In the genomic region with DNA sequence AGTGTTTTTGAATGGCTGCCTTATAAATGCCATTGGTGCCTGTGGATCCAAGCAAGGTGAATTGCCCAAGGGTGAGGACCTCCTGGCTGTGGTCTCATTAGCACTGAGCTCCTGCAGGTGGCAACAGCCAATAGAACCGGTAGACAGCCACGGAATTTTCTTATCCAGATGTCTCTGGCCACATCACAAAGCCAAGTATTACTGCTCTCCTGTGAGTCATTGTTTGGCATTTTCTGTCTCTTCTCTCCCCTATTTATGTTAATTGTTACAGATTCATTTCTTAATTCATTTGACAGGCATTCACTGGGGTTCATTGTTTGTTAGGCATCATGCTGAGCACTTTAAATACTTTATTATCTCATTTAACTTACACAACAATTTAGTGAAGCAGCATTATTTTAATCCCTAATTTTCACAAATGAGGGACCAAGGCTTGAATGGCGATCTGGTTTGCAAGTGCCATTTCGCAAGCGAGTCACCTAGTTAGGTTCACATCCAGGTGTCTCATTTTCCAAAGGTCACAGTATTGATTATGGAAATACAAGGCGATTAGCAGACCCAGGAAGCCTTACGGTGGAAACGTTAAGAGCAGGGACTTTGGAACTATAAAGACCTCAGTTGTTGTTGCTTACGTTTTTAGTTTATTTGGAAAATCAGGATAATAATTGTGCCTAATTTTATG, we compare ENCODE assay signal across 13 cellular contexts. TPM values are rescaled to one million over a fixed set of nuclear protein-coding genes. Genes with fewer than 3 reads are reported as not detected.
DNase-seq lines count a peak whose midpoint lies in the region; ATAC-seq, FAIRE-seq and TF ChIP-seq lines count a peak whose summit lies in the region.
"Had no signal": no experiment of that assay in that cellular context is flagged by ENCODE, and none has a peak within 500 bp of the region (broad histone marks: within the 10 kb centered on the region; RNA-seq: fewer than 3 reads in every experiment).

No MANE protein-coding gene starts in this region.

- H3K27me3 ChIP-seq in PC-3 (ENCODE audit: low read length), result 0 out of 2 replicates have a peak, but pooled peaks cover 7% of the 10 kb centered on the region
- H3K27me3 ChIP-seq: adrenal gland, esophagus squamous epithelium had no signal

- no peaks in the 10 kb centered on the region for H4K20me1 ChIP-seq in PC-3 (ENCODE audit: low read length)

- ATAC-seq in PC-3, result no peak; the same call in 1 of the 2 replicates
- no peak for ATAC-seq in HG03469 (IDR thresholded peaks at IDR 0.05; ENCODE audit: unreplicated experiment)
- ATAC-seq in HG02973 (IDR thresholded peaks at IDR 0.05; ENCODE audit: unreplicated experiment), result no peak
- ATAC-seq: T-cell had no signal

- no peaks in the 10 kb centered on the region for H3K79me2 ChIP-seq in PC-3 (ENCODE audit: low read length)

- H3K36me3 ChIP-seq in HEK293 (ENCODE audit: control insufficient read depth in 2 of 2, insufficient read depth in 1 of 2, low read length in 2 of 2) (no peaks in the 10 kb centered on the region), PC-3 (ENCODE audit: low read depth, low read length) (no peaks in the 10 kb centered on the region)
- H3K36me3 ChIP-seq: adrenal gland, esophagus squamous epithelium had no signal

- BruUV-seq in PC-3 (replicated peaks; lab: Mats Ljungman, UMichigan), result no TSS peak

- DNase-seq in PC-3 (peak; percentile 48), fibroblast of mammary gland (ENCODE audit: low read depth) (peak; percentile 76), retina (peak; percentile 52), HTR-8/SVneo (ENCODE audit: insufficient read length, low spot score) (no peak), mesenteric fat pad (ENCODE audit: low spot score) (no peak)
- DNase-seq: adrenal gland, esophagus squamous epithelium, midbrain, NCI-H2227 treated with DMSO at 0.1 percent for 48 hours, T-cell had no signal

- H3K4me1 ChIP-seq in HEK293 (ENCODE audit: control insufficient read depth, insufficient read depth, low read length) (no peaks in the 10 kb centered on the region), PC-3 (ENCODE audit: insufficient read depth, low read length) (peaks cover 4% of the 10 kb centered on the region; the same call in 1 of the 2 replicates)
- H3K4me1 ChIP-seq: adrenal gland, esophagus squamous epithelium had no signal

- POLR2A ChIA-PET in HEK293 (lab: Yijun Ruan, JAX), result no interaction called here
- POLR2A ChIA-PET in PC-3 (lab: Charles Lee; ENCODE audit: unreplicated experiment), result interaction anchor here (0.6 kb wide), 1 partner anchor 9 kb away, joined by 3 read pairs; no protein-coding TSS in a partner anchor

- intact Hi-C loops in PC-3 (cut with micrococcal nuclease), result no loop called here

- H3K4me3 ChIP-seq in HEK293 (ENCODE audit: low read depth, low read length) (no peak overlapping the region), PC-3 (ENCODE audit: low read length) (no peak overlapping the region), fibroblast of mammary gland (ENCODE audit: control insufficient read depth, low read depth, low read length) (no peak overlapping the region)
- H3K4me3 ChIP-seq: adrenal gland, esophagus squamous epithelium had no signal

- no peak for FAIRE-seq in HTR-8/SVneo (lab: Jason Lieb, UNC)

- H3K27ac ChIP-seq in HEK293 (ENCODE audit: extremely low read depth, low read depth, low read length) (no peak overlapping the region), PC-3 (ENCODE audit: low read length) (no peak overlapping the region)
- H3K27ac ChIP-seq: adrenal gland, esophagus squamous epithelium had no signal

- no peak overlapping the region for H2AFZ ChIP-seq in PC-3 (ENCODE audit: low read length)

- H3F3A ChIP-seq in PC-3 (ENCODE audit: low read length, unreplicated experiment), result no peaks in the 10 kb centered on the region

- H3K9me3 ChIP-seq in HEK293 (ENCODE audit: control insufficient read depth, insufficient read depth, low read depth, low read length) (no peaks in the 10 kb centered on the region), PC-3 (ENCODE audit: low read length) (no peaks in the 10 kb centered on the region)
- H3K9me3 ChIP-seq: adrenal gland, esophagus squamous epithelium had no signal

- H3K9me2 ChIP-seq in PC-3 (replicated peaks; ENCODE audit: low read length), result no peaks in the 10 kb centered on the region

- CTCF ChIA-PET in HEK293 (lab: Yijun Ruan, JAX), result interaction anchor here (0.6 to 1.0 kb wide), 4 partner anchors 8 to 344 kb away, joined by 3 to 5 read pairs (median 4); no protein-coding TSS in a partner anchor
- CTCF ChIA-PET in PC-3 (lab: Charles Lee), result interaction anchor here (0.6 kb wide), 1 partner anchor 9 kb away, joined by 4 read pairs; no protein-coding TSS in a partner anchor

- TF ChIP-seq CTCF in HEK293 (tag by site-specific recombination; IDR thresholded peaks at IDR 0.05) (no peak), PC-3 (conservative IDR thresholded peaks at IDR 0.05; ENCODE audit: low read depth, low read length) (no peak), fibroblast of mammary gland (conservative IDR thresholded peaks at IDR 0.05; ENCODE audit: control insufficient read depth, insufficient read depth, low read depth, low read length) (no peak)

- no peak overlapping the region for H3K4me2 ChIP-seq in PC-3 (ENCODE audit: low read length)

- H3K9ac ChIP-seq in PC-3 (ENCODE audit: low read length), result no peak overlapping the region

TF ChIP-seq in HEK293, 187 proteins besides CTCF, POLR2A, EP300 and RAD21:
- TF ChIP-seq ZNF664 (tag by site-specific recombination; IDR thresholded peaks at IDR 0.05) (0 out of 2 replicates have a peak, but pooled peaks have one; percentile 16), ZFHX2 (tag by site-specific recombination; conservative IDR thresholded peaks at IDR 0.05) (no peak)

RNA-seq across cellular contexts. Expression of a gene that starts 58.2 kb away (rescaled TPM):
- 19.5 and 20.6 TPM in 2 replicates for total RNA-seq in PC-3 (2014; rRNA removed)
- 52.4 TPM for total RNA-seq in mesenteric fat pad

Comparison
In these comparisons a context has a peak if more than half of its experiments do, and no peak if none do; other contexts are left out.
1. DNase-seq: peak in PC-3 (single experiment), fibroblast of mammary gland (single experiment) and retina (single experiment); none in HTR-8/SVneo (single experiment) and mesenteric fat pad (single experiment).